In genomic region chr4:112118742-112119357, GRCh38 we compare ENCODE assay signal across 32 cellular contexts. TPM values are rescaled to one million over a fixed set of nuclear protein-coding genes. Genes with fewer than 3 reads are reported as not detected.
A peak's percentile ranks its signal among the peaks of the same experiment; 100 is the strongest.
DNase-seq lines count a peak whose midpoint lies in the region; ATAC-seq and TF ChIP-seq lines count a peak whose summit lies in the region.
"Had no signal": no experiment of that assay in that cellular context is flagged by ENCODE, and none has a peak within 500 bp of the region (broad histone marks: within the 10 kb centered on the region; RNA-seq: fewer than 3 reads in every experiment).

No MANE protein-coding gene starts in this region.

- H3K4me3 Mint-ChIP-seq in activated CD4-positive, alpha-beta T cell treated with anti-CD3 and anti-CD28 coated beads, Interleukin-2, amount 10 ng/mL, durations not matched to agents 24 days and 14 days, result peak overlapping the region; percentile 58
- no peak overlapping the region for H3K4me3 Mint-ChIP-seq in CD4-positive, CD25-positive, alpha-beta regulatory T cell
- peak overlapping the region; percentile 34 for H3K4me3 Mint-ChIP-seq in activated naive CD8-positive, alpha-beta T cell treated with anti-CD3 and anti-CD28 coated beads for 36 hours
- H3K4me3 Mint-ChIP-seq: CD8-positive, alpha-beta memory T cell; nephron progenitor cell; T-cell had no signal

- peaks cover 12% of the 10 kb centered on the region for H3K9me3 Mint-ChIP-seq in activated CD4-positive, alpha-beta T cell treated with anti-CD3 and anti-CD28 coated beads, Interleukin-2, amount 10 ng/mL, durations not matched to agents 24 days and 14 days
- peaks cover 0 to 5% (median 3%) of the 10 kb centered on the region in 7 donors for H3K9me3 Mint-ChIP-seq in CD4-positive, CD25-positive, alpha-beta regulatory T cell
- H3K9me3 Mint-ChIP-seq in activated naive CD8-positive, alpha-beta T cell treated with anti-CD3 and anti-CD28 coated beads for 36 hours, result peaks cover 5% of the 10 kb centered on the region

- peaks cover 6% of the 10 kb centered on the region for H3K27me3 ChIP-seq in CD4-positive, CD25-positive, alpha-beta regulatory T cell (ENCODE audit: control insufficient read depth, insufficient read depth, low read length)
- no peaks in the 10 kb centered on the region for H3K27me3 ChIP-seq in heart right ventricle
- H3K27me3 ChIP-seq: heart left ventricle, SJCRH30, transverse colon had no signal

- no peak overlapping the region for H3K27ac ChIP-seq in CD4-positive, CD25-positive, alpha-beta regulatory T cell (ENCODE audit: insufficient read depth, low read length, poor library complexity, severe bottlenecking)
- H3K27ac ChIP-seq in heart right ventricle, result no peak overlapping the region
- H3K27ac ChIP-seq: coronary artery, pancreas, SJCRH30, transverse colon had no signal

- H3K4me1 Mint-ChIP-seq in activated CD4-positive, alpha-beta T cell treated with anti-CD3 and anti-CD28 coated beads, Interleukin-2, amount 10 ng/mL, durations not matched to agents 24 days and 14 days, result peaks cover 21% of the 10 kb centered on the region
- H3K4me1 Mint-ChIP-seq in CD4-positive, CD25-positive, alpha-beta regulatory T cell, result peaks cover 0 to 16% (median 9%) of the 10 kb centered on the region in 4 donors
- H3K4me1 Mint-ChIP-seq in activated naive CD8-positive, alpha-beta T cell treated with anti-CD3 and anti-CD28 coated beads for 36 hours, result peaks cover 21% of the 10 kb centered on the region

- peak overlapping the region; percentile 97 for H3K27ac Mint-ChIP-seq in activated CD4-positive, alpha-beta T cell treated with anti-CD3 and anti-CD28 coated beads, Interleukin-2, amount 10 ng/mL, durations not matched to agents 24 days and 14 days
- peak overlapping the region in 2 of 3 donors; percentile 42 to 52 for H3K27ac Mint-ChIP-seq in CD4-positive, CD25-positive, alpha-beta regulatory T cell
- H3K27ac Mint-ChIP-seq in activated naive CD8-positive, alpha-beta T cell treated with anti-CD3 and anti-CD28 coated beads for 36 hours, result peak overlapping the region; percentile 97
- H3K27ac Mint-ChIP-seq: nephron progenitor cell, T-cell had no signal

- TF ChIP-seq POLR2A in erythroblast (IDR thresholded peaks at IDR 0.05; ENCODE audit: low read length), result no peak

- H3K4me1 ChIP-seq in CD4-positive, CD25-positive, alpha-beta regulatory T cell (ENCODE audit: control insufficient read depth, insufficient read depth, low read length, poor library complexity, severe bottlenecking), result peaks cover 4% of the 10 kb centered on the region
- H3K4me1 ChIP-seq in heart right ventricle, result peaks cover 0 to 6% (median 0%) of the 10 kb centered on the region in 9 donors
- H3K4me1 ChIP-seq: SJCRH30 had no signal

- TF ChIP-seq CTCF in heart right ventricle (IDR thresholded peaks at IDR 0.05), result no peak

- H3K36me3 Mint-ChIP-seq in activated CD4-positive, alpha-beta T cell treated with anti-CD3 and anti-CD28 coated beads, Interleukin-2, amount 10 ng/mL, durations not matched to agents 24 days and 14 days (ENCODE audit: low read depth), result peaks cover 4% of the 10 kb centered on the region
- no peaks in the 10 kb centered on the region for H3K36me3 Mint-ChIP-seq in CD4-positive, CD25-positive, alpha-beta regulatory T cell
- H3K36me3 Mint-ChIP-seq in activated naive CD8-positive, alpha-beta T cell treated with anti-CD3 and anti-CD28 coated beads for 36 hours, result peaks cover 6% of the 10 kb centered on the region
- H3K36me3 Mint-ChIP-seq: T-cell had no signal

- ATAC-seq in CD4-positive, CD25-positive, alpha-beta regulatory T cell (ENCODE audit: low read depth in 2 of 2), result no peak
- ATAC-seq in heart right ventricle, result no peak
- ATAC-seq in HG03354 (IDR thresholded peaks at IDR 0.05; ENCODE audit: poor library complexity, severe bottlenecking, unreplicated experiment), result no peak
- ATAC-seq: esophagus mucosa, heart left ventricle, mucosa of descending colon, pancreas, T-cell had no signal

- intact Hi-C loops in activated CD4-positive, alpha-beta T cell treated with anti-CD3 and anti-CD28 coated beads, Interleukin-2, amount 10 ng/mL, durations not matched to agents 24 days and 14 days (cut with micrococcal nuclease), result loop anchor here (1.0 to 2.0 kb wide), 6 partner anchors 8 to 172 kb away; partner anchors contain the start of gene AP1AR
- intact Hi-C loops in heart right ventricle (cut with DNase I), result no loop called here

- DNase-seq in activated CD4-positive, alpha-beta T cell treated with anti-CD3 and anti-CD28 coated beads, Interleukin-2, amount 10 ng/mL, durations not matched to agents 24 days and 14 days, result no peak
- no peak for DNase-seq in activated CD4-positive, alpha-beta T cell treated with anti-CD3 and anti-CD28 coated beads for 48 hours
- DNase-seq in CD4-positive, CD25-positive, alpha-beta regulatory T cell, result no peak
- DNase-seq in OCI-M1 (lab: John Stamatoyannopoulos, UW) (peak; percentile 14), heart right ventricle (no peak), erythroblast (lab: John Stamatoyannopoulos, UW) (no peak)
- no peak for DNase-seq in activated naive CD8-positive, alpha-beta T cell treated with anti-CD3 and anti-CD28 coated beads for 36 hours
- DNase-seq: activated CD4-positive, CD25-positive, alpha-beta regulatory T cell treated with anti-CD3 and anti-CD28 coated beads, Interleukin-2, amount 50 U/mL, for 72 hours; activated gamma-delta T cell; aorta; CD8-positive, alpha-beta memory T cell; DMS 273 treated with DMSO at 0.1 percent for 48 hours; effector memory CD4-positive, alpha-beta T cell; foreskin fibroblast; heart left ventricle; kidney glomerular epithelial cell; mucosa of descending colon; NCI-H1105; NCI-H1930; NCI-H2227 treated with DMSO at 0.1 percent for 48 hours; NCI-H526 treated with DMSO at 0.1 percent for 48 hours; nephron progenitor cell; pancreas; SJCRH30; stimulated activated CD4-positive, alpha-beta T cell treated with anti-CD3 and anti-CD28 coated beads, Interleukin-1b, Interleukin-23, amount 100 ng/mL, for 48 hours; T-cell; transverse colon had no signal

- no peaks in the 10 kb centered on the region for H3K9me3 ChIP-seq in CD4-positive, CD25-positive, alpha-beta regulatory T cell (ENCODE audit: control insufficient read depth in 2 of 2, low read length in 2 of 2)
- H3K9me3 ChIP-seq in heart right ventricle, result no peaks in the 10 kb centered on the region
- H3K9me3 ChIP-seq: heart left ventricle, mucosa of descending colon, pancreas, SJCRH30, transverse colon had no signal

- H3K27me3 Mint-ChIP-seq in activated CD4-positive, alpha-beta T cell treated with anti-CD3 and anti-CD28 coated beads, Interleukin-2, amount 10 ng/mL, durations not matched to agents 24 days and 14 days, result peaks cover 5% of the 10 kb centered on the region
- no peaks in the 10 kb centered on the region for H3K27me3 Mint-ChIP-seq in CD4-positive, CD25-positive, alpha-beta regulatory T cell
- H3K27me3 Mint-ChIP-seq in activated naive CD8-positive, alpha-beta T cell treated with anti-CD3 and anti-CD28 coated beads for 36 hours, result peaks cover under 1% of the 10 kb centered on the region
- H3K27me3 Mint-ChIP-seq: CD8-positive, alpha-beta memory T cell; IgD-negative memory B cell had no signal

- H3K36me3 ChIP-seq in CD4-positive, CD25-positive, alpha-beta regulatory T cell (ENCODE audit: control insufficient read depth, insufficient read depth, low read length), result no peaks in the 10 kb centered on the region
- no peaks in the 10 kb centered on the region for H3K36me3 ChIP-seq in heart right ventricle
- H3K36me3 ChIP-seq: heart left ventricle, pancreas, SJCRH30, transverse colon had no signal

- peak overlapping the region; percentile 55 for H3K4me3 ChIP-seq in CD4-positive, CD25-positive, alpha-beta regulatory T cell (ENCODE audit: low read depth, low read length)
- no peak overlapping the region for H3K4me3 ChIP-seq in heart right ventricle
- H3K4me3 ChIP-seq: coronary artery, heart left ventricle, mucosa of descending colon, pancreas, SJCRH30, smooth muscle cell, transverse colon had no signal

- whole genome bisulfite sequencing in heart right ventricle, 2 donors, result 80% methylated on average over 1 of the region's 1 CpG; no CpG with 5 or more reads in 1 of the 2 donors

RNA-seq across cellular contexts. Expression of gene FAM241A, which starts 26.4 kb away (rescaled TPM):
- 6.2 and 6.7 TPM in 2 replicates for total RNA-seq in activated CD4-positive, alpha-beta T cell treated with anti-CD3 and anti-CD28 coated beads, Interleukin-2, amount 10 ng/mL, durations not matched to agents 24 days and 14 days
- 3.9 TPM for total RNA-seq in CD4-positive, CD25-positive, alpha-beta regulatory T cell
- polyA plus RNA-seq in CD4-positive, CD25-positive, alpha-beta regulatory T cell, result 1 to 10 TPM; 3.0 to 4.9 (median 3.5) TPM
- total RNA-seq in activated naive CD8-positive, alpha-beta T cell treated with anti-CD3 and anti-CD28 coated beads for 36 hours, result 1 to 10 TPM; 7.4 to 7.5 TPM
- 1 to 10 TPM; 6.0 to 9.4 (median 7.8) TPM for total RNA-seq in heart right ventricle
- polyA plus RNA-seq in heart right ventricle, result 1 to 10 TPM; 4.1 to 7.0 TPM

Comparison
In these comparisons a context has a peak if more than half of its experiments do, and no peak if none do; other contexts are left out.
1. H3K27ac Mint-ChIP-seq: peak in every context shown above with its lines; median percentile 97 in activated CD4-positive, alpha-beta T cell treated with anti-CD3 and anti-CD28 coated beads, Interleukin-2, amount 10 ng/mL, durations not matched to agents 24 days and 14 days; 97 in activated naive CD8-positive, alpha-beta T cell treated with anti-CD3 and anti-CD28 coated beads for 36 hours; 47 in CD4-positive, CD25-positive, alpha-beta regulatory T cell.
2. H3K4me3 Mint-ChIP-seq: peak in activated CD4-positive, alpha-beta T cell treated with anti-CD3 and anti-CD28 coated beads, Interleukin-2, amount 10 ng/mL, durations not matched to agents 24 days and 14 days (single experiment) and activated naive CD8-positive, alpha-beta T cell treated with anti-CD3 and anti-CD28 coated beads for 36 hours (single experiment); none in CD4-positive, CD25-positive, alpha-beta regulatory T cell (0 of 4).